In genomic region chr7:55244346-55244745, GRCh38 we compare ENCODE assay signal across 28 cellular contexts.
"Had no signal": no experiment of that assay in that cellular context is flagged by ENCODE, and none has a peak within 500 bp of the region (broad histone marks: within the 10 kb centered on the region; RNA-seq: fewer than 3 reads in every experiment).

No MANE protein-coding gene starts in this region.

- H3K4me1 ChIP-seq: gastroesophageal sphincter, right lobe of liver, upper lobe of left lung, vagina had no signal

- H3K36me3 ChIP-seq: adrenal gland, esophagus squamous epithelium, gastroesophageal sphincter, right lobe of liver, thoracic aorta, upper lobe of left lung, vagina had no signal

- H3K27ac Mint-ChIP-seq: activated CD4-positive, alpha-beta memory T cell treated with anti-CD3 and anti-CD28 coated beads for 36 hours; activated CD4-positive, alpha-beta T cell treated with anti-CD3 and anti-CD28 coated beads, Interleukin-2, amount 10 ng/mL, durations not matched to agents 24 days and 14 days; activated naive CD4-positive, alpha-beta T cell treated with anti-CD3 and anti-CD28 coated beads for 36 hours; activated naive CD8-positive, alpha-beta T cell treated with anti-CD3 and anti-CD28 coated beads for 36 hours; activated T-helper 1 cell treated with anti-CD3 and anti-CD28 coated beads, Interleukin-12 subunit alpha, Interleukin-12 subunit beta, Interleukin-2, Interleukin-4 antibody, amounts not matched to agents 30 ng/mL and 10 ng/mL and 1 ng/mL, durations not matched to agents 14 hours and 24 hours and 36 hours; dendritic cell treated with granulocyte-macrophage colony-stimulating factor and Interleukin-4, amounts not matched to agents 40 ng/mL and 50 ng/mL, for 4 days; immature natural killer cell; natural killer cell treated with Interleukin-12 subunit alpha and Interleukin-12 subunit beta and Interleukin-15 and Interleukin-18, amount 100 ng/mL, for 72 hours; stimulated activated effector memory CD8-positive, alpha-beta T cell treated with anti-CD3 and anti-CD28 coated beads, Interleukin-12 subunit alpha, Interleukin-12 subunit beta, amount 100 ng/mL, for 72 hours; stimulated activated naive CD8-positive, alpha-beta T cell treated with anti-CD3 and anti-CD28 coated beads, Interleukin-15, Interleukin-2, amounts not matched to agents 100 ng/mL and 50 ng/mL, for 24 hours; T-helper 1 cell treated with Interleukin-12 subunit alpha and Interleukin-12 subunit beta and Interleukin-4 antibody, amounts not matched to agents 30 μg/mL and 1 μg/mL, for 36 hours had no signal

- H3K4me3 ChIP-seq: adrenal gland, esophagus squamous epithelium, gastroesophageal sphincter, right lobe of liver, thoracic aorta, upper lobe of left lung, vagina had no signal

- H3K4me3 Mint-ChIP-seq: activated CD4-positive, alpha-beta memory T cell treated with anti-CD3 and anti-CD28 coated beads for 36 hours; activated CD4-positive, alpha-beta T cell treated with anti-CD3 and anti-CD28 coated beads, Interleukin-2, amount 10 ng/mL, durations not matched to agents 24 days and 14 days; activated naive CD4-positive, alpha-beta T cell treated with anti-CD3 and anti-CD28 coated beads for 36 hours; activated naive CD8-positive, alpha-beta T cell treated with anti-CD3 and anti-CD28 coated beads for 36 hours; activated T-helper 1 cell treated with anti-CD3 and anti-CD28 coated beads, Interleukin-12 subunit alpha, Interleukin-12 subunit beta, Interleukin-2, Interleukin-4 antibody, amounts not matched to agents 30 ng/mL and 10 ng/mL and 1 ng/mL, durations not matched to agents 14 hours and 24 hours and 36 hours; dendritic cell treated with granulocyte-macrophage colony-stimulating factor and Interleukin-4, amounts not matched to agents 40 ng/mL and 50 ng/mL, for 4 days; immature natural killer cell; natural killer cell treated with Interleukin-12 subunit alpha and Interleukin-12 subunit beta and Interleukin-15 and Interleukin-18, amount 100 ng/mL, for 72 hours; stimulated activated effector memory CD8-positive, alpha-beta T cell treated with anti-CD3 and anti-CD28 coated beads, Interleukin-12 subunit alpha, Interleukin-12 subunit beta, amount 100 ng/mL, for 72 hours; stimulated activated naive CD8-positive, alpha-beta T cell treated with anti-CD3 and anti-CD28 coated beads, Interleukin-15, Interleukin-2, amounts not matched to agents 100 ng/mL and 50 ng/mL, for 24 hours; T-helper 1 cell treated with Interleukin-12 subunit alpha and Interleukin-12 subunit beta and Interleukin-4 antibody, amounts not matched to agents 30 μg/mL and 1 μg/mL, for 36 hours had no signal

- H3K27me3 ChIP-seq: adrenal gland, gastroesophageal sphincter, right lobe of liver, upper lobe of left lung, vagina had no signal

- H3K27ac ChIP-seq: adrenal gland, esophagus squamous epithelium, gastroesophageal sphincter, right lobe of liver, thoracic aorta, upper lobe of left lung, vagina had no signal

- H3K9me3 Mint-ChIP-seq: activated CD4-positive, alpha-beta memory T cell treated with anti-CD3 and anti-CD28 coated beads for 36 hours; activated CD4-positive, alpha-beta T cell treated with anti-CD3 and anti-CD28 coated beads, Interleukin-2, amount 10 ng/mL, durations not matched to agents 24 days and 14 days; activated naive CD4-positive, alpha-beta T cell treated with anti-CD3 and anti-CD28 coated beads for 36 hours; activated naive CD8-positive, alpha-beta T cell treated with anti-CD3 and anti-CD28 coated beads for 36 hours; activated T-helper 1 cell treated with anti-CD3 and anti-CD28 coated beads, Interleukin-12 subunit alpha, Interleukin-12 subunit beta, Interleukin-2, Interleukin-4 antibody, amounts not matched to agents 30 ng/mL and 10 ng/mL and 1 ng/mL, durations not matched to agents 14 hours and 24 hours and 36 hours; dendritic cell treated with granulocyte-macrophage colony-stimulating factor and Interleukin-4, amounts not matched to agents 40 ng/mL and 50 ng/mL, for 4 days; immature natural killer cell; natural killer cell treated with Interleukin-12 subunit alpha and Interleukin-12 subunit beta and Interleukin-15 and Interleukin-18, amount 100 ng/mL, for 72 hours; stimulated activated effector memory CD8-positive, alpha-beta T cell treated with anti-CD3 and anti-CD28 coated beads, Interleukin-12 subunit alpha, Interleukin-12 subunit beta, amount 100 ng/mL, for 72 hours; stimulated activated naive CD8-positive, alpha-beta T cell treated with anti-CD3 and anti-CD28 coated beads, Interleukin-15, Interleukin-2, amounts not matched to agents 100 ng/mL and 50 ng/mL, for 24 hours; T-helper 1 cell treated with Interleukin-12 subunit alpha and Interleukin-12 subunit beta and Interleukin-4 antibody, amounts not matched to agents 30 μg/mL and 1 μg/mL, for 36 hours had no signal

- ATAC-seq: gastroesophageal sphincter; natural killer cell treated with Interleukin-12 subunit alpha and Interleukin-12 subunit beta and Interleukin-15 and Interleukin-18, amount 100 ng/mL, for 72 hours; right lobe of liver; stimulated activated effector memory CD8-positive, alpha-beta T cell treated with anti-CD3 and anti-CD28 coated beads, Interleukin-12 subunit alpha, Interleukin-12 subunit beta, amount 100 ng/mL, for 72 hours had no signal

- H3K4me1 Mint-ChIP-seq: activated CD4-positive, alpha-beta T cell treated with anti-CD3 and anti-CD28 coated beads, Interleukin-2, amount 10 ng/mL, durations not matched to agents 24 days and 14 days; activated naive CD8-positive, alpha-beta T cell treated with anti-CD3 and anti-CD28 coated beads for 36 hours had no signal

- FAIRE-seq: small intestine had no signal

- DNase-seq: activated CD4-positive, alpha-beta memory T cell treated with anti-CD3 and anti-CD28 coated beads for 36 hours; activated CD4-positive, alpha-beta T cell treated with anti-CD3 and anti-CD28 coated beads, Interleukin-2, amount 10 ng/mL, durations not matched to agents 24 days and 14 days; activated CD4-positive, CD25-positive, alpha-beta regulatory T cell treated with anti-CD3 and anti-CD28 coated beads, Interleukin-2, amount 50 U/mL, for 72 hours; activated CD8-positive, alpha-beta memory T cell treated with anti-CD3 and anti-CD28 coated beads, Interleukin-2, amount 50 U/mL, for 4 hours; activated effector memory CD4-positive, alpha-beta T cell treated with anti-CD3 and anti-CD28 coated beads, Interleukin-2, amount 50 U/mL, for 16 hours; activated naive CD4-positive, alpha-beta T cell treated with anti-CD3 and anti-CD28 coated beads for 36 hours; activated naive CD8-positive, alpha-beta T cell treated with anti-CD3 and anti-CD28 coated beads for 36 hours; activated T-cell treated with anti-CD3 and anti-CD28 coated beads, Interleukin-2, amount 50 U/mL, for 1 hour; adrenal gland; aorta; caudate nucleus; esophagus squamous epithelium; immature natural killer cell; midbrain; right lobe of liver; small intestine; stimulated activated CD4-positive, alpha-beta T cell treated with anti-CD3 and anti-CD28 coated beads, Interleukin-4, amount 100 ng/mL, for 24 hours; T1000; upper lobe of left lung had no signal

- H3K36me3 Mint-ChIP-seq: activated CD4-positive, alpha-beta memory T cell treated with anti-CD3 and anti-CD28 coated beads for 36 hours; activated naive CD8-positive, alpha-beta T cell treated with anti-CD3 and anti-CD28 coated beads for 36 hours; immature natural killer cell; natural killer cell treated with Interleukin-12 subunit alpha and Interleukin-12 subunit beta and Interleukin-15 and Interleukin-18, amount 100 ng/mL, for 72 hours; stimulated activated effector memory CD8-positive, alpha-beta T cell treated with anti-CD3 and anti-CD28 coated beads, Interleukin-12 subunit alpha, Interleukin-12 subunit beta, amount 100 ng/mL, for 72 hours had no signal

- H3K9me3 ChIP-seq: adrenal gland, esophagus squamous epithelium, gastroesophageal sphincter, right lobe of liver, thoracic aorta, upper lobe of left lung, vagina had no signal
